In genomic region chr9:80052830-80053229, GRCh38 we compare ENCODE assay signal across 33 cellular contexts.
"Had no signal": no experiment of that assay in that cellular context is flagged by ENCODE, and none has a peak within 500 bp of the region (broad histone marks: within the 10 kb centered on the region; RNA-seq: fewer than 3 reads in every experiment).

No MANE protein-coding gene starts in this region.

- FAIRE-seq: astrocyte, bronchial epithelial cell, TTC549 had no signal

- H3K27me3 ChIP-seq: adrenal gland, body of pancreas had no signal

- H3K4me1 ChIP-seq: adrenal gland, body of pancreas had no signal

- H3K4me3 ChIP-seq: adrenal gland, body of pancreas, cardiac muscle cell had no signal

- H3K27ac ChIP-seq: adrenal gland, body of pancreas, cardiac muscle cell, VCaP had no signal

- DNase-seq: activated B cell treated with CpG ODN at 0.5 μM for 24 hours; activated CD4-positive, alpha-beta memory T cell treated with anti-CD3 and anti-CD28 coated beads for 36 hours; activated CD4-positive, alpha-beta T cell treated with anti-CD3 and anti-CD28 coated beads for 4 hours; activated CD4-positive, alpha-beta T cell treated with anti-CD3 and anti-CD28 coated beads, Interleukin-2, amount 10 ng/mL, durations not matched to agents 24 days and 14 days; activated CD4-positive, alpha-beta T cell treated with anti-CD3 and anti-CD28 coated beads, Interleukin-2, amount 50 U/mL, for 1 hour; activated CD4-positive, alpha-beta T cell treated with anti-CD3 and anti-CD28 coated beads, Interleukin-2, amount 50 U/mL, for 4 hours; activated CD4-positive, CD25-positive, alpha-beta regulatory T cell treated with anti-CD3 and anti-CD28 coated beads, Interleukin-2, amount 50 U/mL, for 72 hours; activated CD8-positive, alpha-beta memory T cell treated with anti-CD3 and anti-CD28 coated beads, Interleukin-2, amount 50 U/mL, for 4 hours; activated CD8-positive, alpha-beta T cell treated with anti-CD3 and anti-CD28 coated beads for 36 hours; activated effector memory CD4-positive, alpha-beta T cell treated with anti-CD3 and anti-CD28 coated beads, Interleukin-2, amount 50 U/mL, for 16 hours; activated gamma-delta T cell treated with Interleukin-2 at 50 U/mL for 16 hours; activated naive CD4-positive, alpha-beta T cell; activated naive CD4-positive, alpha-beta T cell treated with anti-CD3 and anti-CD28 coated beads for 36 hours; activated naive CD4-positive, alpha-beta T cell treated with anti-CD3 and anti-CD28 coated beads, Interleukin-2, amount 50 U/mL, for 16 hours; activated naive CD8-positive, alpha-beta T cell treated with anti-CD3 and anti-CD28 coated beads for 36 hours; activated T-cell treated with anti-CD3 and anti-CD28 coated beads for 4 hours; activated T-cell treated with anti-CD3 and anti-CD28 coated beads, Interleukin-2, amount 50 U/mL, for 1 hour; activated T-cell treated with anti-CD3 and anti-CD28 coated beads, Interleukin-2, amount 50 U/mL, for 4 hours; activated T-cell treated with anti-CD3 and anti-CD28 coated beads, Interleukin-2, amount 50 U/mL, for 72 hours; adrenal gland; amniotic stem cell; aorta; body of pancreas; caudate nucleus; cerebellar nuclear complex; T-helper 1 cell; T-helper 2 cell; T-helper 9 cell had no signal

- H3K36me3 ChIP-seq: adrenal gland, cardiac muscle cell had no signal
